8 cellular contexts compared by ENCODE assay signal in the genomic region with DNA sequence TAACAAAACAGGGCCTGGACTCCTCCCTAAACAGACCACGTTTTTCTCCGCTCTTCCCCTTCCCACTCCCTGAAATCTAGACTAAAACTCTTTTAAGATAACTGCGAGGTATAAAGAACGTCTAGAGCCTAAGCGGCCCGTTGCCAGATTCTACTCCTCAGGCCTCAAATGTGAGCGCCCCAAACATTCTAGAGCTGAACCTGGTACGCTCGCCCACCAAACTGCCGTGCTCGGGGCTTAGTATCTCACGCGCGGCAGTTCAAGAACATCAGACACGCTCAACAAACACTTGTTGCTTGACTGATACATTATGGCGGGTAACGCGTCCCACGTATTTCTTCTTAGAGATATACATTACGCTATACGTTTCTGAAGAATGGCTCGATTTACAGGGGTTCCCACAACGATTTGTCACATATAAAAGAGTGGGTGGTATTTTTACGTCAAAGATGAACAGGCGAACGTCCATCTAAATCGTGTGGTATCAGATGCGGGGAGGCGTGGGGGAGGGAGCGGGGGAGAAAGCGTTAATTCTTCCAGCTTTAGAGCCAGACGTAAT. TPM values are rescaled to one million over a fixed set of nuclear protein-coding genes. Genes with fewer than 3 reads are reported as not detected.
DNase-seq lines count a peak whose midpoint lies in the region; ATAC-seq and TF ChIP-seq lines count a peak whose summit lies in the region.

No MANE protein-coding gene starts in this region.

- H3K4me3 Mint-ChIP-seq in natural killer cell treated with Interleukin-12 subunit alpha and Interleukin-12 subunit beta and Interleukin-15 and Interleukin-18, amount 100 ng/mL, for 72 hours = peak overlapping the region; percentile 98

- no peaks in the 10 kb centered on the region for H4K20me1 ChIP-seq in GM23248 (ENCODE audit: insufficient read depth)

- peak overlapping the region; percentile 97 for H3K9ac ChIP-seq in GM23248

- no peaks in the 10 kb centered on the region for H3K9me2 ChIP-seq in GM23248 (ENCODE audit: insufficient read depth)

- H3F3A ChIP-seq in GM23248 (ENCODE audit: insufficient read depth) = peaks cover 29% of the 10 kb centered on the region

- peaks cover 4% of the 10 kb centered on the region for H3K36me3 Mint-ChIP-seq in natural killer cell treated with Interleukin-12 subunit alpha and Interleukin-12 subunit beta and Interleukin-15 and Interleukin-18, amount 100 ng/mL, for 72 hours

- H3K9me3 Mint-ChIP-seq in natural killer cell treated with Interleukin-12 subunit alpha and Interleukin-12 subunit beta and Interleukin-15 and Interleukin-18, amount 100 ng/mL, for 72 hours = no peaks in the 10 kb centered on the region

- H3K9me3 ChIP-seq in BE2C = no peaks in the 10 kb centered on the region
- H3K9me3 ChIP-seq in GM23248 (ENCODE audit: low read depth) = no peaks in the 10 kb centered on the region
- H3K9me3 ChIP-seq in esophagus squamous epithelium = no peaks in the 10 kb centered on the region
- H3K9me3 ChIP-seq in thoracic aorta = no peaks in the 10 kb centered on the region

- DNase-seq in BE2C (peak; percentile 34), GM23248 (peak; percentile 66), NCI-H748 treated with DMSO at 0.1 percent for 48 hours (lab: John Stamatoyannopoulos, UW) (peak; percentile 47), activated T-cell treated with anti-CD3 and anti-CD28 coated beads for 48 hours (ENCODE audit: low read depth) (peak; percentile 41), esophagus squamous epithelium (lab: John Stamatoyannopoulos, UW) (no peak), thoracic aorta (ENCODE audit: low spot score) (no peak)
- DNase-seq in natural killer cell treated with Interleukin-12 subunit alpha and Interleukin-12 subunit beta and Interleukin-15 and Interleukin-18, amount 100 ng/mL, for 72 hours (ENCODE audit: low spot score) = peak; percentile 66

- TF ChIP-seq CTCF in BE2C (IDR thresholded peaks at IDR 0.05; ENCODE audit: low read depth, low read length) (no peak), esophagus squamous epithelium (IDR thresholded peaks at IDR 0.05) (no peak), thoracic aorta (IDR thresholded peaks at IDR 0.05) (no peak)

- H3K27me3 ChIP-seq in BE2C = no peaks in the 10 kb centered on the region
- H3K27me3 ChIP-seq in GM23248 (replicated peaks; ENCODE audit: insufficient read depth) = no peaks in the 10 kb centered on the region
- no peaks in the 10 kb centered on the region for H3K27me3 ChIP-seq in esophagus squamous epithelium
- no peaks in the 10 kb centered on the region for H3K27me3 ChIP-seq in thoracic aorta (replicated peaks; ENCODE audit: insufficient read depth)

- H2AFZ ChIP-seq in GM23248 = peak overlapping the region; percentile 87

- peaks cover 89% of the 10 kb centered on the region for H3K79me2 ChIP-seq in GM23248 (ENCODE audit: insufficient read depth)

- H3K4me1 ChIP-seq in BE2C (no peaks in the 10 kb centered on the region), GM23248 (ENCODE audit: insufficient read depth) (peaks cover 14% of the 10 kb centered on the region; the same call in 1 of the 2 replicates), esophagus squamous epithelium (peaks cover 0 to 46% (median 12%) of the 10 kb centered on the region in 3 donors), thoracic aorta (ENCODE audit: control insufficient read depth in 1 of 2, low read depth in 2 of 2) (peaks cover 10 to 12% of the 10 kb centered on the region in 2 donors)

- peak overlapping the region; percentile 100 for H3K27ac Mint-ChIP-seq in natural killer cell treated with Interleukin-12 subunit alpha and Interleukin-12 subunit beta and Interleukin-15 and Interleukin-18, amount 100 ng/mL, for 72 hours

- TF ChIP-seq POLR2A in esophagus squamous epithelium (IDR thresholded peaks at IDR 0.05) = no peak

- peak; percentile 16 to 28 for ATAC-seq in natural killer cell treated with Interleukin-12 subunit alpha and Interleukin-12 subunit beta and Interleukin-15 and Interleukin-18, amount 100 ng/mL, for 72 hours
- ATAC-seq in thoracic aorta (ENCODE audit: insufficient number of reproducible peaks, low FRiP score, low read depth) (no peak), HG03039 (IDR thresholded peaks at IDR 0.05; ENCODE audit: unreplicated experiment) (no peak)

- H3K4me3 ChIP-seq in BE2C (ENCODE audit: low read depth, low read length) (peak overlapping the region; percentile 88), GM23248 (peak overlapping the region; percentile 88), esophagus squamous epithelium (peak overlapping the region; percentile 64 to 94 (median 76)), thoracic aorta (peak overlapping the region; percentile 94)

- H3K36me3 ChIP-seq in BE2C (no peaks in the 10 kb centered on the region), GM23248 (ENCODE audit: low read depth) (peaks cover 3% of the 10 kb centered on the region; the same call in 1 of the 2 replicates), esophagus squamous epithelium (peaks cover 0 to 25% (median 0%) of the 10 kb centered on the region in 3 donors), thoracic aorta (no peaks in the 10 kb centered on the region)

- in situ Hi-C loops in GM23248 (cut with MboI) = no loop called here

- H3K27me3 Mint-ChIP-seq in natural killer cell treated with Interleukin-12 subunit alpha and Interleukin-12 subunit beta and Interleukin-15 and Interleukin-18, amount 100 ng/mL, for 72 hours = no peaks in the 10 kb centered on the region

- H3K27ac ChIP-seq in GM23248 (peak overlapping the region; percentile 98), esophagus squamous epithelium (peak overlapping the region; percentile 91 to 98 (median 96)), thoracic aorta (peak overlapping the region; percentile 93 to 96)

- peak overlapping the region; percentile 94 for H3K4me2 ChIP-seq in GM23248 (ENCODE audit: unreplicated experiment)

- intact Hi-C loops in esophagus squamous epithelium (cut with DNase I) = no loop called here

- 1 to 2% methylated on average over 27 to 32 of the region's 32 CpGs for WGBS in GM23248 (ENCODE audit: low coverage in 1 of 2, low lambda C conversion rate in 2 of 2, missing lambda C conversion rate in 2 of 2), 2 experiments
- WGBS in esophagus squamous epithelium, 2 donors = 0 to 1% methylated on average over 20 to 32 of the region's 32 CpGs

- peaks cover 34 to 44% of the 10 kb centered on the region in 2 donors for H3K4me1 Mint-ChIP-seq in natural killer cell treated with Interleukin-12 subunit alpha and Interleukin-12 subunit beta and Interleukin-15 and Interleukin-18, amount 100 ng/mL, for 72 hours (ENCODE audit: low read depth in 2 of 2)

RNA-seq across cellular contexts. Expression of a gene that starts 0.6 kb away (rescaled TPM):
- polyA plus RNA-seq in BE2C (2012; ENCODE audit: insufficient read depth, insufficient read length, low read depth) = 7.8 TPM
- 0.51 and 4.1 TPM in 2 replicates for total RNA-seq in GM23248 (2014; rRNA removed; shearing (Covaris generic))
- polyA plus RNA-seq in GM23248 (2016; fragmentation: Nextera tagmentation; extraction: Ambion mirVana) = 40.1 and 41.4 TPM in 2 replicates
- total RNA-seq in esophagus squamous epithelium (1 to 10 TPM; 1.1 to 5.3 (median 2.0) TPM), thoracic aorta (1 to 10 TPM; 4.1 to 4.6 TPM)
- 1 to 10 TPM; 6.4 to 9.1 TPM for total RNA-seq in natural killer cell treated with Interleukin-12 subunit alpha and Interleukin-12 subunit beta and Interleukin-15 and Interleukin-18, amount 100 ng/mL, for 72 hours

RNA-seq across cellular contexts. Expression of a gene that starts 0.8 kb away (rescaled TPM):
- polyA plus RNA-seq in BE2C (2012; ENCODE audit: insufficient read depth, insufficient read length, low read depth) = 5.2 TPM
- total RNA-seq in GM23248 (2014; rRNA removed; shearing (Covaris generic)) = 26.9 and 28.1 TPM in 2 replicates
- 16.4 and 18.7 TPM in 2 replicates for polyA plus RNA-seq in GM23248 (2016; fragmentation: Nextera tagmentation; extraction: Ambion mirVana)
- total RNA-seq in esophagus squamous epithelium (10 to 100 TPM; 12.2 to 19.8 (median 16.0) TPM), thoracic aorta (10 to 100 TPM; 11.8 to 30.8 TPM)
- 10 to 100 TPM; 11.3 to 12.1 TPM for total RNA-seq in natural killer cell treated with Interleukin-12 subunit alpha and Interleukin-12 subunit beta and Interleukin-15 and Interleukin-18, amount 100 ng/mL, for 72 hours

RNA-seq across cellular contexts. Expression of a gene that starts 21.4 kb away (rescaled TPM):
- 72.5 TPM for polyA plus RNA-seq in BE2C (2012; ENCODE audit: insufficient read depth, insufficient read length, low read depth)
- 31.8 and 43.6 TPM in 2 replicates for total RNA-seq in GM23248 (2014; rRNA removed; shearing (Covaris generic))
- 172 and 175 TPM in 2 replicates for polyA plus RNA-seq in GM23248 (2016; fragmentation: Nextera tagmentation; extraction: Ambion mirVana)
- total RNA-seq in esophagus squamous epithelium (10 to 100 TPM; 33.7 to 83.7 (median 48.3) TPM), thoracic aorta (10 to 100 TPM; 20.9 to 24.1 TPM)
- total RNA-seq in natural killer cell treated with Interleukin-12 subunit alpha and Interleukin-12 subunit beta and Interleukin-15 and Interleukin-18, amount 100 ng/mL, for 72 hours = 10 to 100 TPM; 28.9 to 33.8 TPM

RNA-seq across cellular contexts. Expression of a gene that starts 25.6 kb away (rescaled TPM):
- 0.74 TPM for polyA plus RNA-seq in BE2C (2012; ENCODE audit: insufficient read depth, insufficient read length, low read depth)
- 5.4 and 8.2 TPM in 2 replicates for total RNA-seq in GM23248 (2014; rRNA removed; shearing (Covaris generic))
- 3.9 and 5.1 TPM in 2 replicates for polyA plus RNA-seq in GM23248 (2016; fragmentation: Nextera tagmentation; extraction: Ambion mirVana)
- total RNA-seq in esophagus squamous epithelium (10 to 100 TPM in 1 of 4 donors, 1 to 10 TPM in 3; 6.5 to 10.4 (median 8.4) TPM), thoracic aorta (10 to 100 TPM; 16.9 to 22.1 TPM)
- 1 to 10 TPM; 7.9 to 9.2 TPM for total RNA-seq in natural killer cell treated with Interleukin-12 subunit alpha and Interleukin-12 subunit beta and Interleukin-15 and Interleukin-18, amount 100 ng/mL, for 72 hours

Comparison
In these comparisons a context has a peak if more than half of its experiments do, and no peak if none do; other contexts are left out.
1. DNase-seq: peak in BE2C (single experiment), GM23248 (single experiment), NCI-H748 treated with DMSO at 0.1 percent for 48 hours (single experiment), activated T-cell treated with anti-CD3 and anti-CD28 coated beads for 48 hours (single experiment) and natural killer cell treated with Interleukin-12 subunit alpha and Interleukin-12 subunit beta and Interleukin-15 and Interleukin-18, amount 100 ng/mL, for 72 hours (single experiment); none in esophagus squamous epithelium (single experiment) and thoracic aorta (single experiment).
2. ATAC-seq: peak in natural killer cell treated with Interleukin-12 subunit alpha and Interleukin-12 subunit beta and Interleukin-15 and Interleukin-18, amount 100 ng/mL, for 72 hours (2 of 2); none in thoracic aorta (single experiment) and HG03039 (single experiment).
3. Peak in every context shown above with its lines, with median percentiles within 50 percentile points of each other: H3K4me3 ChIP-seq and H3K27ac ChIP-seq.